In genomic region chr12:124856132-124856841, GRCh38 we compare ENCODE assay signal across 13 cellular contexts. TPM values are rescaled to one million over a fixed set of nuclear protein-coding genes. Genes with fewer than 3 reads are reported as not detected.
DNase-seq lines count a peak whose midpoint lies in the region; ATAC-seq and TF ChIP-seq lines count a peak whose summit lies in the region.
"Had no signal": no experiment of that assay in that cellular context is flagged by ENCODE, and none has a peak within 500 bp of the region (broad histone marks: within the 10 kb centered on the region; RNA-seq: fewer than 3 reads in every experiment).

No MANE protein-coding gene starts in this region.

- H3K4me1 Mint-ChIP-seq in HFFc6 (ENCODE audit: low read depth) (peaks cover 25% of the 10 kb centered on the region), brain (peaks cover 45% of the 10 kb centered on the region)

- H3K4me3 ChIP-seq in BLaER1 (no peak overlapping the region), mesenchymal stem cell (ENCODE audit: insufficient read depth in 1 of 2, low read depth in 1 of 2, low read length in 2 of 2) (no peak overlapping the region)

- H3K27ac ChIP-seq in BLaER1 (0 out of 2 replicates have a peak overlapping the region, but pooled peaks have one; percentile 67), mesenchymal stem cell (ENCODE audit: low read length, poor library complexity, severe bottlenecking) (no peak overlapping the region)

- no peak overlapping the region for H2BK15ac ChIP-seq in mesenchymal stem cell (ENCODE audit: low read depth, poor library complexity, severe bottlenecking)

- H2BK5ac ChIP-seq in mesenchymal stem cell (ENCODE audit: low read depth, low read length, poor library complexity, severe bottlenecking): no peak overlapping the region

- H3K23ac ChIP-seq in mesenchymal stem cell (ENCODE audit: low read length in 2 of 2): no peak overlapping the region

- peaks cover 76% of the 10 kb centered on the region for H3K4me1 ChIP-seq in BLaER1
- H3K4me1 ChIP-seq in mesenchymal stem cell (ENCODE audit: control insufficient read depth, insufficient read depth, low read depth, low read length): peaks cover 5% of the 10 kb centered on the region

- no peak for ATAC-seq in HG02623 (IDR thresholded peaks at IDR 0.05; ENCODE audit: unreplicated experiment)
- no peak for ATAC-seq in HG02981 (IDR thresholded peaks at IDR 0.05; ENCODE audit: unreplicated experiment)
- ATAC-seq in GM21526 (IDR thresholded peaks at IDR 0.05; ENCODE audit: low FRiP score, unreplicated experiment): no peak

- no peak overlapping the region for H4K91ac ChIP-seq in mesenchymal stem cell (ENCODE audit: low read length)

- no peak overlapping the region for H4K8ac ChIP-seq in mesenchymal stem cell (ENCODE audit: low read length)

- no peak overlapping the region for H3K4me3 Mint-ChIP-seq in HFFc6
- H3K4me3 Mint-ChIP-seq in brain: peak overlapping the region in 2 of 5 experiments; percentile 12 to 28

- H3K14ac ChIP-seq in mesenchymal stem cell (ENCODE audit: low read length in 2 of 2): peak overlapping the region in 1 of 2 experiments; percentile 14

- H3K9me3 ChIP-seq in BLaER1 (no peaks in the 10 kb centered on the region), mesenchymal stem cell (ENCODE audit: control insufficient read depth, low read length) (no peaks in the 10 kb centered on the region)

- peak overlapping the region in 1 of 2 experiments; percentile 8 for H2BK12ac ChIP-seq in mesenchymal stem cell (ENCODE audit: low read length in 2 of 2)

- H3K79me1 ChIP-seq in mesenchymal stem cell (replicated peaks; ENCODE audit: low read length, poor library complexity, severe bottlenecking): peaks cover 21% of the 10 kb centered on the region

- H3K4me2 ChIP-seq in BLaER1: peak overlapping the region; percentile 87
- H3K4me2 ChIP-seq in mesenchymal stem cell (ENCODE audit: low read length, poor library complexity, severe bottlenecking): no peak overlapping the region

- H2AK5ac ChIP-seq in mesenchymal stem cell (ENCODE audit: low read length, severe bottlenecking): no peak overlapping the region

- no peak overlapping the region for H2AFZ ChIP-seq in mesenchymal stem cell (ENCODE audit: low read depth, low read length)

- H3K36me3 ChIP-seq in BLaER1 (peaks cover 96% of the 10 kb centered on the region), mesenchymal stem cell (ENCODE audit: control insufficient read depth in 1 of 2, insufficient read depth in 2 of 2, low read depth in 1 of 2, low read length in 2 of 2) (peaks cover 0 to 2% of the 10 kb centered on the region in 2 experiments)

- peak; percentile 26; the same call in 1 of the 2 replicates for TF ChIP-seq CTCF in HFFc6 (IDR thresholded peaks at IDR 0.05)
- TF ChIP-seq CTCF in brain (conservative IDR thresholded peaks at IDR 0.05): no peak

- no peak overlapping the region for H2BK120ac ChIP-seq in mesenchymal stem cell (ENCODE audit: low read depth, low read length)

- POLR2A ChIA-PET in HEK293T (lab: Yijun Ruan, JAX): no interaction called here

- no peak overlapping the region for H3K4ac ChIP-seq in mesenchymal stem cell (ENCODE audit: low read depth in 1 of 2, low read length in 2 of 2)

- CTCF ChIA-PET in HEK293T (lab: Yijun Ruan, JAX): interaction anchor here (0.6 kb wide), 1 partner anchor 37 kb away, joined by 3 read pairs; no protein-coding TSS in a partner anchor

- H3K9ac ChIP-seq in BLaER1 (peak overlapping the region; percentile 57), mesenchymal stem cell (ENCODE audit: low read length) (no peak overlapping the region)

- H3K27me3 Mint-ChIP-seq in HFFc6 (ENCODE audit: insufficient read depth): peaks cover 3% of the 10 kb centered on the region
- no peaks in the 10 kb centered on the region for H3K27me3 Mint-ChIP-seq in brain

- H3K36me3 Mint-ChIP-seq in HFFc6 (ENCODE audit: low read depth): peaks cover 2% of the 10 kb centered on the region
- peaks cover 35% of the 10 kb centered on the region for H3K36me3 Mint-ChIP-seq in brain

- H3K9me3 Mint-ChIP-seq in HFFc6 (no peaks in the 10 kb centered on the region), brain (no peaks in the 10 kb centered on the region)

- peaks cover 100% of the 10 kb centered on the region for H4K20me1 ChIP-seq in BLaER1

- H3K27ac Mint-ChIP-seq in HFFc6: no peak overlapping the region
- peak overlapping the region in 4 of 5 experiments; percentile 4 to 89 (median 28) for H3K27ac Mint-ChIP-seq in brain

- WGBS in mesenchymal stem cell: 85% methylated on average over 15 of the region's 16 CpGs

- no peak for DNase-seq in HFFc6
- DNase-seq in mesenchymal stem cell: peak; percentile 36
- DNase-seq in HEK293T (ENCODE audit: extremely low spot score): no peak
- DNase-seq: activated CD8-positive, alpha-beta memory T cell treated with anti-CD3 and anti-CD28 coated beads for 24 hours; GF-D8; NCI-H1092 treated with DMSO at 0.1 percent for 48 hours; NCI-H748 treated with DMSO at 0.1 percent for 48 hours; stimulated activated CD4-positive, alpha-beta T cell treated with anti-CD3 and anti-CD28 coated beads, Interleukin-15, amount 100 ng/mL, for 24 hours had no signal

- H3K27me3 ChIP-seq in BLaER1: no peaks in the 10 kb centered on the region
- no peaks in the 10 kb centered on the region for H3K27me3 ChIP-seq in mesenchymal stem cell (ENCODE audit: control insufficient read depth in 1 of 2, insufficient read depth in 1 of 2, low read length in 2 of 2)

- H3K18ac ChIP-seq in mesenchymal stem cell (ENCODE audit: low read depth in 1 of 2, low read length in 2 of 2): peak overlapping the region in 1 of 2 experiments; percentile 40

TF ChIP-seq in HEK293T, 16 proteins besides CTCF, POLR2A, EP300 and RAD21:
- TF ChIP-seq PKNOX1 (IDR thresholded peaks at IDR 0.05) (no peak), FOXK2 (IDR thresholded peaks at IDR 0.05) (no peak), LEF1 (IDR thresholded peaks at IDR 0.05; ENCODE audit: borderline replicate concordance) (no peak), FOXA1 (IDR thresholded peaks at IDR 0.05) (no peak), NFRKB (IDR thresholded peaks at IDR 0.05) (no peak), TARDBP (IDR thresholded peaks at IDR 0.05) (no peak), FOXM1 (IDR thresholded peaks at IDR 0.05; ENCODE audit: borderline replicate concordance) (no peak), BHLHE40 (IDR thresholded peaks at IDR 0.05; ENCODE audit: borderline replicate concordance) (no peak), L3MBTL2 (conservative IDR thresholded peaks at IDR 0.05) (no peak), ZNF384 (IDR thresholded peaks at IDR 0.05) (no peak)
TF ChIP-seq in HEK293T: peak in this region for 0.

RNA-seq across cellular contexts. Expression of gene SCARB1, which starts 7.4 kb away (rescaled TPM):
- 10 to 100 TPM; 34.8 to 46.3 (median 36.8) TPM for total RNA-seq in HFFc6 (2021; fragmentation: NEBNext Ultra II Directional; extraction: Animal tissue kit (Norgen Biotek cat#: 25700))
- polyA plus RNA-seq in brain (ENCODE audit: insufficient read depth, low read depth, low replicate concordance): 44.7 TPM
- polyA plus RNA-seq in mesenchymal stem cell (2013, experiment 1 of 2): 69.1 TPM
- 62.0 TPM for polyA plus RNA-seq in mesenchymal stem cell (2013, experiment 2 of 2)

RNA-seq across cellular contexts. Expression of gene UBC, which starts 58.2 kb away (rescaled TPM):
- total RNA-seq in HFFc6 (2021; fragmentation: NEBNext Ultra II Directional; extraction: Animal tissue kit (Norgen Biotek cat#: 25700)): 1,000 to 10,000 TPM; 1,112 to 1,171 (median 1,143) TPM
- polyA plus RNA-seq in brain (ENCODE audit: insufficient read depth, low read depth, low replicate concordance): 912 TPM
- 1,267 TPM for polyA plus RNA-seq in mesenchymal stem cell (2013, experiment 1 of 2)
- 1,268 TPM for polyA plus RNA-seq in mesenchymal stem cell (2013, experiment 2 of 2)
